In the genomic region with DNA sequence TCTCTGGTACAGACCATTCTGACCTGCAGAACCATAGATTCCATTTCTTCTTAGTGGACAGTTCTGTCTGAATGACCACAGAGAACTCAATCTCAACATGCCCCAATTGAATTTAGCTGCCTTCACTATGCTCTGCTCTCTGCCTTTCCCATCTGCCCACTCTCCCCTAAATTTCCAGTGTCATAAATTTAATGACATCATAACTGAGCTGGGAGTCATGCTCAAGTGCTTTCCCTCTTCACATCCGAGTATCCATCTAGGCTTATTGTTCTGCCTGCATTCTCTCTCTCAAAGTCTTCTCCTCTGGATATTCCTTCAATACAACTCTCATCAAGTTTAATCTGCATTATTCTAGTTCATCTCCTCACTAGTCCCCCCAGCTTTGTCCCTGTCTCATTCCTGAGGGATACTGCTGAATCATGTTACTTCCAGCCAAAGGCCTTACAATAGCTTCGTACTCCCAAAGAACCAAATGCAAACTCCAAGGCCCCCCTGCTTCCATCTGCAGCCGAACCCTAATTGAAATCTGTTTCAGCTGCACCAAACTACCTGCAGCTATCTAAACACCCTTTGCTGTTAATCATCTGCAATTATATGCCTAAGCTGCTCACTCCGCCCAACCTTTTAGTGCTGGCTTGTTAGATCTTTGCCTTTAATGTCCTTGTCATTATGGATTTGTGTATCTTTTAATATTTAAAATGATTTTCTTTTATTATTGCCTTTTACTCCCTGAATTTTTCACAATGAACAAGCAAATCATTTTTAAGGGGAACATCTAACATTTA, we compare ENCODE assay signal across 1 cellular context.
TF ChIP-seq lines count a peak whose summit lies in the region.

No MANE protein-coding gene starts in this region.

TF ChIP-seq in H1, 55 proteins besides CTCF, POLR2A, EP300 and RAD21 (continued from another document):
- TF ChIP-seq, protein P1, sequence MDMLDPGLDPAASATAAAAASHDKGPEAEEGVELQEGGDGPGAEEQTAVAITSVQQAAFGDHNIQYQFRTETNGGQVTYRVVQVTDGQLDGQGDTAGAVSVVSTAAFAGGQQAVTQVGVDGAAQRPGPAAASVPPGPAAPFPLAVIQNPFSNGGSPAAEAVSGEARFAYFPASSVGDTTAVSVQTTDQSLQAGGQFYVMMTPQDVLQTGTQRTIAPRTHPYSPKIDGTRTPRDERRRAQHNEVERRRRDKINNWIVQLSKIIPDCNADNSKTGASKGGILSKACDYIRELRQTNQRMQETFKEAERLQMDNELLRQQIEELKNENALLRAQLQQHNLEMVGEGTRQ (IDR thresholded peaks at IDR 0.05; ENCODE audit: low read length): no peak
- TF ChIP-seq POLR2AphosphoS5 (IDR thresholded peaks at IDR 0.05; ENCODE audit: low read depth, low read length) (no peak), POU5F1 (IDR thresholded peaks at IDR 0.05; ENCODE audit: low read depth, low read length) (no peak), SRF (IDR thresholded peaks at IDR 0.05; ENCODE audit: low read depth, low read length) (no peak), SP2 (IDR thresholded peaks at IDR 0.05; ENCODE audit: low read length) (no peak), KDM1A (IDR thresholded peaks at IDR 0.05; ENCODE audit: borderline replicate concordance, low read length) (no peak), BCL11A (IDR thresholded peaks at IDR 0.05; ENCODE audit: low read depth in 2 of 2, low read length in 2 of 2) (no peak)
